In genomic region chr6:147750420-147750819, GRCh38 we compare ENCODE assay signal across 19 cellular contexts.
DNase-seq lines count a peak whose midpoint lies in the region; TF ChIP-seq lines count a peak whose summit lies in the region.
"Had no signal": no experiment of that assay in that cellular context is flagged by ENCODE, and none has a peak within 500 bp of the region (broad histone marks: within the 10 kb centered on the region; RNA-seq: fewer than 3 reads in every experiment).

No MANE protein-coding gene starts in this region.

- TF ChIP-seq CTCF in nephron progenitor cell (IDR thresholded peaks at IDR 0.05), result no peak

- no peak overlapping the region for H3K4me3 Mint-ChIP-seq in nephron progenitor cell
- H3K4me3 Mint-ChIP-seq: CD4-positive, CD25-positive, alpha-beta regulatory T cell had no signal

- H3K9me3 Mint-ChIP-seq in nephron progenitor cell, result peaks cover 8% of the 10 kb centered on the region

- no peaks in the 10 kb centered on the region for H3K27me3 Mint-ChIP-seq in nephron progenitor cell (ENCODE audit: low read depth, poor library complexity)
- H3K27me3 Mint-ChIP-seq: CD4-positive, CD25-positive, alpha-beta regulatory T cell had no signal

- no peaks in the 10 kb centered on the region for H3K36me3 Mint-ChIP-seq in nephron progenitor cell (ENCODE audit: low read depth)
- H3K36me3 Mint-ChIP-seq: CD4-positive, CD25-positive, alpha-beta regulatory T cell had no signal

- peak overlapping the region; percentile 59 for H3K27ac Mint-ChIP-seq in nephron progenitor cell
- H3K27ac Mint-ChIP-seq: CD4-positive, CD25-positive, alpha-beta regulatory T cell had no signal

- no peaks in the 10 kb centered on the region for H3K4me1 Mint-ChIP-seq in nephron progenitor cell
- H3K4me1 Mint-ChIP-seq: CD4-positive, CD25-positive, alpha-beta regulatory T cell had no signal

- peak in 2 of 3 experiments; percentile 8 to 68 for DNase-seq in NCI-H1417 (lab: John Stamatoyannopoulos, UW)
- DNase-seq in NCI-H1417 treated with DMSO at 0.1 percent for 48 hours (lab: John Stamatoyannopoulos, UW), result no peak
- peak; percentile 97 for DNase-seq in NCI-H146 (lab: John Stamatoyannopoulos, UW)
- DNase-seq in NCI-H748 treated with DMSO at 0.1 percent for 48 hours (lab: John Stamatoyannopoulos, UW), result peak; percentile 6
- DNase-seq in nephron progenitor cell, result no peak
- no peak for DNase-seq in stimulated activated naive CD4-positive, alpha-beta T cell treated with Interleukin-2 at 50 U/mL for 16 hours (lab: John Stamatoyannopoulos, UW)
- DNase-seq in ecto neural progenitor cell (ENCODE audit: low spot score), result no peak
- no peak for DNase-seq in HK-2 (ENCODE audit: unreplicated experiment)
- DNase-seq: 8988T; ACHN; CD4-positive, CD25-positive, alpha-beta regulatory T cell; DMS79 treated with DMSO at 0.1 percent for 48 hours; GF-D8; Karpas-422; NCI-H1092; NCI-H1436 treated with DMSO at 0.1 percent for 48 hours; NCI-H2029; NCI-H446 treated with DMSO at 0.1 percent for 48 hours; T-helper 2 cell had no signal

Comparison
In these comparisons a context has a peak if more than half of its experiments do, and no peak if none do; other contexts are left out.
1. DNase-seq: peak in NCI-H1417 (2 of 3), NCI-H146 (single experiment) and NCI-H748 treated with DMSO at 0.1 percent for 48 hours (single experiment); none in NCI-H1417 treated with DMSO at 0.1 percent for 48 hours (single experiment), nephron progenitor cell (single experiment), stimulated activated naive CD4-positive, alpha-beta T cell treated with Interleukin-2 at 50 U/mL for 16 hours (single experiment), ecto neural progenitor cell (single experiment) and HK-2 (single experiment).